Comparison of ENCODE assay signal across 8 cellular contexts in genomic region chr10:80699602-80700039, GRCh38.
DNase-seq lines count a peak whose midpoint lies in the region; ATAC-seq and TF ChIP-seq lines count a peak whose summit lies in the region.

No MANE protein-coding gene starts in this region.

- H3K4me1 ChIP-seq in GM23338 (ENCODE audit: insufficient read depth) (0 out of 2 replicates have a peak, but pooled peaks cover 3% of the 10 kb centered on the region), RWPE2 (ENCODE audit: insufficient read depth, poor library complexity, severe bottlenecking) (no peaks in the 10 kb centered on the region), trophoblast cell (ENCODE audit: control insufficient read depth in 1 of 2, insufficient read depth in 2 of 2, low read length in 2 of 2) (no peaks in the 10 kb centered on the region), upper lobe of right lung (no peaks in the 10 kb centered on the region)

- TF ChIP-seq CTCF in GM23338 (conservative IDR thresholded peaks at IDR 0.05; ENCODE audit: low read depth in 2 of 2) (peak; percentile 85 to 98), RWPE2 (IDR thresholded peaks at IDR 0.05; ENCODE audit: poor library complexity, severe bottlenecking) (peak; percentile 85), upper lobe of right lung (IDR thresholded peaks at IDR 0.05) (peak; percentile 85)

- no peaks in the 10 kb centered on the region for H3K36me3 Mint-ChIP-seq in GM23338 (ENCODE audit: low read depth)

- H3K18ac ChIP-seq in trophoblast cell (ENCODE audit: low read length), result no peak overlapping the region

- H3K79me2 ChIP-seq in GM23338 (replicated peaks; ENCODE audit: insufficient read depth) (no peaks in the 10 kb centered on the region), trophoblast cell (ENCODE audit: control insufficient read depth, insufficient read depth, low read length, poor library complexity) (no peaks in the 10 kb centered on the region)

- DNase-seq in G401 (ENCODE audit: low spot score) (peak; percentile 59), GM23338 (ENCODE audit: low spot score) (peak; percentile 93), Kasumi-1 (lab: John Stamatoyannopoulos, UW) (peak; percentile 77 to 90), RWPE2 (ENCODE audit: low spot score) (peak; percentile 73), activated gamma-delta T cell treated with Interleukin-2 at 50 U/mL for 16 hours (peak; percentile 64), glomerular visceral epithelial cell (ENCODE audit: extremely low spot score) (peak; percentile 57), trophoblast cell (peak; percentile 57 to 83), upper lobe of right lung (peak; percentile 90)

- H4K8ac ChIP-seq in trophoblast cell (ENCODE audit: low read depth, low read length), result no peak overlapping the region

- no peak overlapping the region for H3K14ac ChIP-seq in trophoblast cell (ENCODE audit: low read length)

- no peak overlapping the region for H2BK5ac ChIP-seq in trophoblast cell (ENCODE audit: low read depth, low read length, poor library complexity)

- H3K27ac ChIP-seq in GM23338 (ENCODE audit: low read depth), result no peak overlapping the region
- no peak overlapping the region for H3K27ac ChIP-seq in RWPE2 (ENCODE audit: poor library complexity, severe bottlenecking)
- no peak overlapping the region for H3K27ac ChIP-seq in trophoblast cell (ENCODE audit: low read depth, low read length)
- H3K27ac ChIP-seq in upper lobe of right lung, result no peak overlapping the region

- H2AK5ac ChIP-seq in trophoblast cell (ENCODE audit: low read length), result no peak overlapping the region

- no peak overlapping the region for H2BK120ac ChIP-seq in trophoblast cell (ENCODE audit: insufficient read depth, low read length, poor library complexity)

- no peak overlapping the region for H3K4ac ChIP-seq in trophoblast cell (ENCODE audit: low read depth, low read length)

- H3K9me2 ChIP-seq in GM23338 (ENCODE audit: insufficient read depth), result no peaks in the 10 kb centered on the region

- H3K4me2 ChIP-seq in GM23338, result no peak overlapping the region
- H3K4me2 ChIP-seq in trophoblast cell (ENCODE audit: low read length), result no peak overlapping the region

- peaks cover 15% of the 10 kb centered on the region for H3K27me3 Mint-ChIP-seq in GM23338 (ENCODE audit: insufficient read depth, low read depth, poor library complexity)

- H3K9me3 ChIP-seq in RWPE2 (ENCODE audit: severe bottlenecking) (no peaks in the 10 kb centered on the region), trophoblast cell (ENCODE audit: insufficient read depth, low read depth, low read length) (no peaks in the 10 kb centered on the region), upper lobe of right lung (no peaks in the 10 kb centered on the region)

- H3K23ac ChIP-seq in trophoblast cell (ENCODE audit: low read length), result no peak overlapping the region

- no peaks in the 10 kb centered on the region for H4K20me1 ChIP-seq in GM23338 (replicated peaks; ENCODE audit: insufficient read depth)

- H3K4me3 Mint-ChIP-seq in GM23338, result no peak overlapping the region

- H3K9me3 Mint-ChIP-seq in GM23338, result no peaks in the 10 kb centered on the region; the same call in 2 of the 3 replicates

- H2BK12ac ChIP-seq in trophoblast cell (ENCODE audit: low read length), result no peak overlapping the region

- no peak overlapping the region for H3K27ac Mint-ChIP-seq in GM23338

- H3K4me3 ChIP-seq in GM23338 (no peak overlapping the region), RWPE2 (ENCODE audit: severe bottlenecking) (no peak overlapping the region), trophoblast cell (ENCODE audit: low read depth, low read length) (no peak overlapping the region), upper lobe of right lung (no peak overlapping the region)

- H4K12ac ChIP-seq in trophoblast cell (ENCODE audit: low read depth, low read length), result no peak overlapping the region

- intact Hi-C loops in upper lobe of right lung (cut with DNase I), result no loop called here

- H4K91ac ChIP-seq in trophoblast cell (ENCODE audit: low read depth, low read length), result no peak overlapping the region

- peaks cover 5% of the 10 kb centered on the region for H3K4me1 Mint-ChIP-seq in GM23338

- H3K9ac ChIP-seq in trophoblast cell (ENCODE audit: low read length), result no peak overlapping the region

- no peaks in the 10 kb centered on the region for H3F3A ChIP-seq in GM23338 (replicated peaks; ENCODE audit: low read depth)

- WGBS in trophoblast cell (ENCODE audit: extremely low coverage, insufficient coverage, insufficient read length), result no CpG with 5 or more reads among the region's 14 CpGs

- no peaks in the 10 kb centered on the region for H3K36me3 ChIP-seq in GM23338 (ENCODE audit: insufficient read depth)
- H3K36me3 ChIP-seq in RWPE2 (ENCODE audit: low read depth), result no peaks in the 10 kb centered on the region
- H3K36me3 ChIP-seq in trophoblast cell (ENCODE audit: control insufficient read depth in 1 of 2, insufficient read depth in 2 of 2, low read length in 2 of 2), result no peaks in the 10 kb centered on the region
- no peaks in the 10 kb centered on the region for H3K36me3 ChIP-seq in upper lobe of right lung

- H3K27me3 ChIP-seq in GM23338 (ENCODE audit: insufficient read depth), result no peaks in the 10 kb centered on the region
- no peaks in the 10 kb centered on the region for H3K27me3 ChIP-seq in RWPE2 (ENCODE audit: insufficient read depth, poor library complexity, severe bottlenecking)
- H3K27me3 ChIP-seq in trophoblast cell (ENCODE audit: insufficient read depth, low read length), result no peaks in the 10 kb centered on the region
- H3K27me3 ChIP-seq in upper lobe of right lung, result no peaks in the 10 kb centered on the region

- in situ Hi-C loops in G401 (cut with HindIII; ENCODE audit: low sequenced_read_pairs), result no loop called here

- H2AFZ ChIP-seq in GM23338, result peak overlapping the region; percentile 90
- no peak overlapping the region for H2AFZ ChIP-seq in trophoblast cell (ENCODE audit: insufficient read depth, low read length, poor library complexity)

- H3K79me1 ChIP-seq in trophoblast cell (ENCODE audit: low read length), result no peaks in the 10 kb centered on the region

- peak; percentile 95 for ATAC-seq in GM23338
- ATAC-seq in RWPE2 (ENCODE audit: low read depth), result peak; percentile 85
- peak; percentile 86 for ATAC-seq in upper lobe of right lung

TF ChIP-seq in GM23338, 12 proteins besides CTCF, POLR2A, EP300 and RAD21:
- peak; percentile 82; the same call in 1 of the 2 replicates for TF ChIP-seq ZNF462 (CRISPR knock-in tag; IDR thresholded peaks at IDR 0.05)
- no peak for TF ChIP-seq CREB1 (CRISPR knock-in tag; IDR thresholded peaks at IDR 0.05; ENCODE audit: low read depth)
